In the genomic region with DNA sequence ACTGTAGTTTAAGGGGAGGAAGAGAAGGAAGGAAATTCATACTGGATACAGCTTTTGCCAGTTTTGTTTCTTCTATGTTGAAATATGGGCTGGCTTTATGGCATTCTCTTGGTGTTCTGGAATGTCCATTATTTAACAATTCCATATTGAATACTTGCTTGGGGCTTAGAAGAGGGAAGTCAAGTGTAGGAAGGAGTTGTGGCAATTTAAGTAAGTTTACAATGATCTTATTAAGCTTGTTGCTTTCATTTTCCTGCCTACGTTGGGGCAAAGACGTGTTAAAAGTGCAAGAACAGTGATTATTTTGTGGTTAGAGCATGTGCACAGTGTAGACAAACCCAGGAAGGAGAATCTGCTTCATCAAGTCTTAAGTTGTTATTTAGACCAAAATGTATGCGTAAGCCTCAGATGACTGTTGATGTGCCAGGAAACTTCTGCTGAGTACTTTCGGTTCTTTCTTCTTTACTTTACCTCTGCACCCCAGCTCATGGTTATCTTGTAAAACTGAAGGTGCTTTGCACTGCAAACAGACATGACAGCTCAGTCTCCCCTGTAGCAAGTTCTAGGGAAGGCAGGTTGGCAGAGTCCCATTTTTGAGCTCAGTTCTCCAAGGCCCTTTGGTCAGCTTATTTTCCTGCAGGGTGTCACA, we compare ENCODE assay signal across 8 cellular contexts.
DNase-seq lines count a peak whose midpoint lies in the region; ATAC-seq and TF ChIP-seq lines count a peak whose summit lies in the region.

No MANE protein-coding gene starts in this region.

- peak; percentile 65 for DNase-seq in T-helper 2 cell treated with Interferon-gamma antibody and Interleukin-4, amounts not matched to agents 5 μg/mL and 100 μg/mL, for 36 hours (ENCODE audit: low spot score)
- peak; percentile 37 for DNase-seq in stimulated activated CD8-positive, alpha-beta memory T cell treated with anti-CD3 and anti-CD28 coated beads, Interleukin-4, amount 100 ng/mL, for 48 hours
- no peak for DNase-seq in T-helper 9 cell
- no peak for DNase-seq in NCI-H774 (lab: John Stamatoyannopoulos, UW)
- no peak for DNase-seq in DMS 273 (lab: John Stamatoyannopoulos, UW; ENCODE audit: unreplicated experiment)

- peaks cover 63% of the 10 kb centered on the region for H3K4me1 Mint-ChIP-seq in T-helper 2 cell treated with Interferon-gamma antibody and Interleukin-4, amounts not matched to agents 5 μg/mL and 100 μg/mL, for 36 hours (ENCODE audit: low read depth)

- H3K27ac Mint-ChIP-seq in T-helper 2 cell treated with Interferon-gamma antibody and Interleukin-4, amounts not matched to agents 5 μg/mL and 100 μg/mL, for 36 hours: peak overlapping the region; percentile 95

- in situ Hi-C loops in GM18951 (cut with MboI; ENCODE audit: low sequenced_read_pairs, unreplicated experiment): no loop called here

- peaks cover 9% of the 10 kb centered on the region for H3K36me3 Mint-ChIP-seq in T-helper 2 cell treated with Interferon-gamma antibody and Interleukin-4, amounts not matched to agents 5 μg/mL and 100 μg/mL, for 36 hours (ENCODE audit: low read depth)

- peak; percentile 18 for TF ChIP-seq POLR2A in GM18951 (IDR thresholded peaks at IDR 0.05; ENCODE audit: extremely low read depth, insufficient read depth, insufficient read length)

- no peaks in the 10 kb centered on the region for H3K9me3 Mint-ChIP-seq in T-helper 2 cell treated with Interferon-gamma antibody and Interleukin-4, amounts not matched to agents 5 μg/mL and 100 μg/mL, for 36 hours

- no peaks in the 10 kb centered on the region for H3K27me3 Mint-ChIP-seq in T-helper 2 cell treated with Interferon-gamma antibody and Interleukin-4, amounts not matched to agents 5 μg/mL and 100 μg/mL, for 36 hours (ENCODE audit: low read depth)

- peak; percentile 54 for ATAC-seq in HG02981 (IDR thresholded peaks at IDR 0.05; ENCODE audit: unreplicated experiment)
- peak; percentile 61 for ATAC-seq in esophagus mucosa

- peak overlapping the region; percentile 80 for H3K4me3 Mint-ChIP-seq in T-helper 2 cell treated with Interferon-gamma antibody and Interleukin-4, amounts not matched to agents 5 μg/mL and 100 μg/mL, for 36 hours

Comparison
In these comparisons a context has a peak if more than half of its experiments do, and no peak if none do; other contexts are left out.
1. DNase-seq: peak in T-helper 2 cell treated with Interferon-gamma antibody and Interleukin-4, amounts not matched to agents 5 μg/mL and 100 μg/mL, for 36 hours (single experiment) and stimulated activated CD8-positive, alpha-beta memory T cell treated with anti-CD3 and anti-CD28 coated beads, Interleukin-4, amount 100 ng/mL, for 48 hours (single experiment); none in T-helper 9 cell (single experiment), NCI-H774 (single experiment) and DMS 273 (single experiment).